In genomic region chr15:37035349-37035748, GRCh38 we compare ENCODE assay signal across 20 cellular contexts.
DNase-seq lines count a peak whose midpoint lies in the region; FAIRE-seq and TF ChIP-seq lines count a peak whose summit lies in the region.
"Had no signal": no experiment of that assay in that cellular context is flagged by ENCODE, and none has a peak within 500 bp of the region (broad histone marks: within the 10 kb centered on the region; RNA-seq: fewer than 3 reads in every experiment).

No MANE protein-coding gene starts in this region.

- H3K79me1 ChIP-seq in neuronal stem cell (ENCODE audit: low read depth, low read length), result no peaks in the 10 kb centered on the region

- no peak overlapping the region for H3K9ac ChIP-seq in fibroblast of lung (ENCODE audit: insufficient read depth, low read length)
- H3K9ac ChIP-seq in neuronal stem cell (ENCODE audit: low read depth, low read length, poor library complexity), result no peak overlapping the region

- H3K4me2 ChIP-seq in fibroblast of lung (ENCODE audit: extremely low read depth, insufficient read depth, low read length) (peak overlapping the region; percentile 23), neuronal stem cell (ENCODE audit: insufficient read depth, low read length, poor library complexity, severe bottlenecking) (no peak overlapping the region)

- no peaks in the 10 kb centered on the region for H3K9me3 ChIP-seq in fibroblast of lung (ENCODE audit: control insufficient read depth, insufficient read depth, low read depth, low read length)
- H3K9me3 ChIP-seq in neuronal stem cell (replicated peaks in 1 of 2; ENCODE audit: control insufficient read depth in 2 of 2, insufficient read depth in 1 of 2, low read depth in 1 of 2, low read length in 2 of 2), result no peaks in the 10 kb centered on the region
- H3K9me3 ChIP-seq: body of pancreas, heart left ventricle, ovary, thoracic aorta had no signal

- H3K27me3 Mint-ChIP-seq in MCF 10A (ENCODE audit: insufficient read depth, unreplicated experiment), result no peaks in the 10 kb centered on the region
- H3K27me3 Mint-ChIP-seq: B cell had no signal

- H3K23ac ChIP-seq in neuronal stem cell (ENCODE audit: low read depth, low read length, poor library complexity), result no peak overlapping the region

- H3K4me3 Mint-ChIP-seq in MCF 10A (ENCODE audit: unreplicated experiment), result no peak overlapping the region
- H3K4me3 Mint-ChIP-seq: activated naive CD4-positive, alpha-beta T cell treated with anti-CD3 and anti-CD28 coated beads for 36 hours; B cell had no signal

- no peak overlapping the region for H3K27ac Mint-ChIP-seq in MCF 10A (ENCODE audit: low read depth, unreplicated experiment)
- H3K27ac Mint-ChIP-seq: activated naive CD4-positive, alpha-beta T cell treated with anti-CD3 and anti-CD28 coated beads for 36 hours; B cell had no signal

- H2AK5ac ChIP-seq in neuronal stem cell (ENCODE audit: low read depth, low read length), result no peak overlapping the region

- H3K36me3 Mint-ChIP-seq in MCF 10A (ENCODE audit: insufficient read depth, unreplicated experiment), result peaks cover 7% of the 10 kb centered on the region

- intact Hi-C loops in MCF 10A (cut with micrococcal nuclease), result no loop called here

- H3K9me3 Mint-ChIP-seq in MCF 10A (ENCODE audit: unreplicated experiment), result no peaks in the 10 kb centered on the region
- H3K9me3 Mint-ChIP-seq: activated naive CD4-positive, alpha-beta T cell treated with anti-CD3 and anti-CD28 coated beads for 36 hours had no signal

- H2BK120ac ChIP-seq in neuronal stem cell (ENCODE audit: low read depth, low read length), result no peak overlapping the region

- no peaks in the 10 kb centered on the region for H3K36me3 ChIP-seq in fibroblast of lung (ENCODE audit: control insufficient read depth, insufficient read depth, low read length)
- peaks cover 0 to 33% of the 10 kb centered on the region in 2 donors for H3K36me3 ChIP-seq in neuronal stem cell (replicated peaks in 1 of 2; ENCODE audit: control insufficient read depth in 2 of 2, insufficient read depth in 2 of 2, low read length in 2 of 2)
- H3K36me3 ChIP-seq: ovary, thoracic aorta had no signal

- POLR2A ChIA-PET in MCF 10A (lab: Yijun Ruan, JAX), result interaction anchor here (1.1 kb wide), 1 partner anchor 29 kb away, joined by 3 read pairs; no protein-coding TSS in a partner anchor

- no peak for TF ChIP-seq CTCF in fibroblast of lung (conservative IDR thresholded peaks at IDR 0.05 in 1 of 2, IDR thresholded peaks at IDR 0.05 in 1 of 2; ENCODE audit: low read depth in 1 of 2, low read length in 2 of 2)
- no peak for TF ChIP-seq CTCF in MCF 10A (IDR thresholded peaks at IDR 0.05; ENCODE audit: unreplicated experiment)

- BruUV-seq in MCF 10A (replicated peaks; lab: Mats Ljungman, UMichigan), result no TSS peak

- H3K4me1 Mint-ChIP-seq in MCF 10A (ENCODE audit: insufficient read depth, unreplicated experiment), result no peaks in the 10 kb centered on the region
- H3K4me1 Mint-ChIP-seq: B cell had no signal

- no CpG with 5 or more reads among the region's 4 CpGs for WGBS in neuronal stem cell (ENCODE audit: extremely low coverage in 2 of 2, insufficient read length in 2 of 2, insufficient replicate concordance in 1 of 2), 2 donors

- CTCF ChIA-PET in MCF 10A (lab: Yijun Ruan, JAX), result interaction anchor here (1.3 kb wide), 1 partner anchor 151 kb away, joined by 3 read pairs; no protein-coding TSS in a partner anchor

- no peak overlapping the region for H2BK15ac ChIP-seq in neuronal stem cell (ENCODE audit: low read length)

- DNase-seq in EL (peak; percentile 65), NCI-H82 (lab: John Stamatoyannopoulos, UW) (peak; percentile 74), fibroblast of lung (ENCODE audit: low read depth in 2 of 2) (peak; percentile 47 to 69), neuronal stem cell (ENCODE audit: low spot score) (no peak), MCF 10A (ENCODE audit: unreplicated experiment) (no peak), NCI-H526 treated with DMSO at 0.1 percent for 48 hours (lab: John Stamatoyannopoulos, UW) (no peak), hepatic stellate cell (ENCODE audit: low spot score) (no peak), HTR-8/SVneo (ENCODE audit: insufficient read length, low spot score) (no peak)
- DNase-seq: activated CD4-positive, alpha-beta T cell treated with anti-CD3 and anti-CD28 coated beads for 4 hours; activated naive CD4-positive, alpha-beta T cell treated with anti-CD3 and anti-CD28 coated beads for 36 hours; body of pancreas; heart left ventricle; kidney; midbrain; NCI-H1105 treated with DMSO at 0.1 percent for 48 hours; NCI-H2171; NK-92 treated with Interleukin-12 subunit alpha and Interleukin-12 subunit beta, amount 100 ng/mL, for 24 hours; ovary had no signal

- H3K79me2 ChIP-seq in fibroblast of lung (ENCODE audit: control insufficient read depth, insufficient read depth, low read length), result no peaks in the 10 kb centered on the region

- H3K27ac ChIP-seq in fibroblast of lung (ENCODE audit: insufficient read depth, low read length), result no peak overlapping the region
- peak overlapping the region; percentile 63 for H3K27ac ChIP-seq in neuronal stem cell (replicated peaks; ENCODE audit: low read length)
- H3K27ac ChIP-seq: body of pancreas, ovary, thoracic aorta had no signal

- no peak overlapping the region for H3K14ac ChIP-seq in neuronal stem cell (ENCODE audit: low read length)

- H4K91ac ChIP-seq in neuronal stem cell (ENCODE audit: low read depth, low read length, poor library complexity), result no peak overlapping the region

- H4K8ac ChIP-seq in neuronal stem cell (ENCODE audit: low read depth, low read length), result no peak overlapping the region

- H3K27me3 ChIP-seq in fibroblast of lung (ENCODE audit: control insufficient read depth, insufficient read depth, low read length) (no peaks in the 10 kb centered on the region), neuronal stem cell (ENCODE audit: control insufficient read depth in 3 of 3, insufficient read depth in 3 of 3, low read depth in 1 of 3, low read length in 3 of 3) (no peaks in the 10 kb centered on the region)
- H3K27me3 ChIP-seq: body of pancreas, heart left ventricle, ovary had no signal

- H3K4me3 ChIP-seq in fibroblast of lung (replicated peaks in 1 of 4; ENCODE audit: control extremely low read depth in 1 of 4, insufficient read depth in 1 of 4, low read depth in 3 of 4, low read length in 4 of 4) (no peak overlapping the region), neuronal stem cell (ENCODE audit: low read length in 2 of 2) (no peak overlapping the region)
- H3K4me3 ChIP-seq: body of pancreas, heart left ventricle, ovary, thoracic aorta had no signal

- H2BK5ac ChIP-seq in neuronal stem cell (ENCODE audit: low read length), result no peak overlapping the region

- FAIRE-seq in HTR-8/SVneo (lab: Jason Lieb, UNC), result no peak
- FAIRE-seq: kidney had no signal

- H3K4me1 ChIP-seq in fibroblast of lung (ENCODE audit: control insufficient read depth, extremely low read depth, insufficient read depth, low read length) (peaks cover 12% of the 10 kb centered on the region), neuronal stem cell (ENCODE audit: control insufficient read depth in 2 of 2, insufficient read depth in 1 of 2, low read depth in 1 of 2, low read length in 2 of 2) (peaks cover 11 to 41% of the 10 kb centered on the region in 2 donors)
- H3K4me1 ChIP-seq: body of pancreas had no signal

- no peak overlapping the region for H2BK12ac ChIP-seq in neuronal stem cell (ENCODE audit: low read length)

- H2AFZ ChIP-seq in fibroblast of lung (ENCODE audit: low read length) (no peak overlapping the region), neuronal stem cell (ENCODE audit: low read length) (no peak overlapping the region)

- H4K20me1 ChIP-seq in fibroblast of lung (ENCODE audit: control insufficient read depth, extremely low read depth, insufficient read depth, low read length), result no peaks in the 10 kb centered on the region

- H3K18ac ChIP-seq in neuronal stem cell (ENCODE audit: low read length), result no peak overlapping the region

- H3K4ac ChIP-seq in neuronal stem cell (ENCODE audit: low read length), result no peak overlapping the region

Comparison
In these comparisons a context has a peak if more than half of its experiments do, and no peak if none do; other contexts are left out.
1. DNase-seq: peak in EL (single experiment), NCI-H82 (single experiment) and fibroblast of lung (2 of 2); none in neuronal stem cell (single experiment), MCF 10A (single experiment), NCI-H526 treated with DMSO at 0.1 percent for 48 hours (single experiment), hepatic stellate cell (single experiment) and HTR-8/SVneo (single experiment).